ENCODE assay signal across 26 cellular contexts in the genomic region with DNA sequence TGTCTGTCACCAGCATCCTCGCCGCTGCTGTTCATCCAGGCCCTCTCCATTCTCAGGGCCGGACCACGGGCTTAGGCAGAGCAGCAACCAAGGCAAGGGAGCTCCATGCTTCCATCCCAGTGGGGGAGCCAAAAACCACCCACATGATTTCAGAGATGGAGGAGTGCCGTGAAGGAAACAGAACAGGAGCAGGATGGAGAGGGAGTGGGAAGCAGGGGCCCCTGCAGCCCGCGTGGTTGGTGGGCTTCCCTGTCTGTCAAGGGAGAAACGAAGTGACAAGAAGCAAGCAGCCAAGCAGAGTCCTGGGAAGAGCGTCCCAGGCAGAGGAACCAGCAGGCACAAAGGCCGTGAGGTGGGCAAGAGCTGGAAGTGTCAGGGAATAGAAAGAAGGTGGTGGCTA.
"Had no signal": no experiment of that assay in that cellular context is flagged by ENCODE, and none has a peak within 500 bp of the region (broad histone marks: within the 10 kb centered on the region; RNA-seq: fewer than 3 reads in every experiment).

No MANE protein-coding gene starts in this region.

- H3K36me3 Mint-ChIP-seq: activated naive CD4-positive, alpha-beta T cell treated with anti-CD3 and anti-CD28 coated beads, Interleukin-2, amount 10 ng/mL, durations not matched to agents 7 days and 5 days; activated naive CD8-positive, alpha-beta T cell treated with anti-CD3 and anti-CD28 coated beads for 36 hours had no signal

- DNase-seq: activated CD4-positive, alpha-beta T cell treated with anti-CD3 and anti-CD28 coated beads for 4 hours; activated CD8-positive, alpha-beta memory T cell treated with anti-CD3 and anti-CD28 coated beads, Interleukin-2, amount 50 U/mL, for 4 hours; activated CD8-positive, alpha-beta T cell treated with anti-CD3 and anti-CD28 coated beads for 36 hours; activated gamma-delta T cell treated with Interleukin-2 at 50 U/mL for 16 hours; activated naive CD4-positive, alpha-beta T cell treated with anti-CD3 and anti-CD28 coated beads, Interleukin-2, amount 10 ng/mL, durations not matched to agents 7 days and 5 days; activated naive CD8-positive, alpha-beta T cell treated with anti-CD3 and anti-CD28 coated beads for 36 hours; activated T-cell treated with anti-CD3 and anti-CD28 coated beads, Interleukin-2, amount 50 U/mL, for 72 hours; cerebellar nuclear complex; KG1; NCI-H1048; NCI-H1930; NCI-H2171 treated with DMSO at 0.1 percent for 48 hours; NCI-H526; NCI-H774; NK-92 treated with Interleukin-12 subunit alpha and Interleukin-12 subunit beta, amount 100 ng/mL, for 24 hours; OCI-M1; Peyer's patch; Right ventricle myocardium superior; SJCRH30; SW 1271; T-helper 2 cell had no signal

- H3K4me3 Mint-ChIP-seq: activated CD8-positive, alpha-beta T cell treated with anti-CD3 and anti-CD28 coated beads for 36 hours; activated naive CD4-positive, alpha-beta T cell treated with anti-CD3 and anti-CD28 coated beads, Interleukin-2, amount 10 ng/mL, durations not matched to agents 7 days and 5 days; activated naive CD8-positive, alpha-beta T cell treated with anti-CD3 and anti-CD28 coated beads for 36 hours; activated T-cell treated with anti-CD3 and anti-CD28 coated beads, Interleukin-2, amount 50 U/mL, for 72 hours had no signal

- H3K36me3 ChIP-seq: Peyer's patch, SJCRH30 had no signal

- H3K4me1 Mint-ChIP-seq: activated naive CD4-positive, alpha-beta T cell treated with anti-CD3 and anti-CD28 coated beads, Interleukin-2, amount 10 ng/mL, durations not matched to agents 7 days and 5 days; activated naive CD8-positive, alpha-beta T cell treated with anti-CD3 and anti-CD28 coated beads for 36 hours had no signal

- H3K27ac Mint-ChIP-seq: activated CD8-positive, alpha-beta T cell treated with anti-CD3 and anti-CD28 coated beads for 36 hours; activated naive CD4-positive, alpha-beta T cell treated with anti-CD3 and anti-CD28 coated beads, Interleukin-2, amount 10 ng/mL, durations not matched to agents 7 days and 5 days; activated naive CD8-positive, alpha-beta T cell treated with anti-CD3 and anti-CD28 coated beads for 36 hours; activated T-cell treated with anti-CD3 and anti-CD28 coated beads, Interleukin-2, amount 50 U/mL, for 72 hours; activated T-helper 2 cell treated with anti-CD3 and anti-CD28 coated beads, Interferon-gamma antibody, Interleukin-2, Interleukin-4, amounts not matched to agents 10 μg/mL and 5 μg/mL and 100 μg/mL, durations not matched to agents 14 hours and 24 hours and 36 hours had no signal

- H3K4me1 ChIP-seq: Peyer's patch, SJCRH30 had no signal

- H3K9me3 Mint-ChIP-seq: activated CD8-positive, alpha-beta T cell treated with anti-CD3 and anti-CD28 coated beads for 36 hours; activated naive CD4-positive, alpha-beta T cell treated with anti-CD3 and anti-CD28 coated beads, Interleukin-2, amount 10 ng/mL, durations not matched to agents 7 days and 5 days; activated naive CD8-positive, alpha-beta T cell treated with anti-CD3 and anti-CD28 coated beads for 36 hours; activated T-cell treated with anti-CD3 and anti-CD28 coated beads, Interleukin-2, amount 50 U/mL, for 72 hours; activated T-helper 2 cell treated with anti-CD3 and anti-CD28 coated beads, Interferon-gamma antibody, Interleukin-2, Interleukin-4, amounts not matched to agents 10 μg/mL and 5 μg/mL and 100 μg/mL, durations not matched to agents 14 hours and 24 hours and 36 hours had no signal

- ATAC-seq: activated CD4-positive, CD25-positive, alpha-beta regulatory T cell treated with anti-CD3 and anti-CD28 coated beads, Interleukin-2, amount 50 U/mL, for 24 hours; activated CD8-positive, alpha-beta T cell treated with anti-CD3 and anti-CD28 coated beads for 36 hours; activated T-cell treated with anti-CD3 and anti-CD28 coated beads, Interleukin-2, amount 50 U/mL, for 72 hours; SK-N-SH treated with all-trans-retinoic acid at 6 μM for 48 hours had no signal

- H3K27me3 ChIP-seq: Peyer's patch, SJCRH30 had no signal

- H3K4me3 ChIP-seq: Peyer's patch, SJCRH30 had no signal

- H3K27ac ChIP-seq: Peyer's patch, RWPE1, SJCRH30, VCaP had no signal

- H3K9me3 ChIP-seq: Peyer's patch, SJCRH30 had no signal
